Comparison of ENCODE assay signal across 8 cellular contexts in genomic region chr7:140696024-140696678, GRCh38. TPM values are rescaled to one million over a fixed set of nuclear protein-coding genes. Genes with fewer than 3 reads are reported as not detected.
DNase-seq lines count a peak whose midpoint lies in the region; ATAC-seq and TF ChIP-seq lines count a peak whose summit lies in the region.

No MANE protein-coding gene starts in this region.

- H3K9me3 ChIP-seq in ES-I3 (ENCODE audit: control insufficient read depth, insufficient read depth, low read length), result no peaks in the 10 kb centered on the region
- no peaks in the 10 kb centered on the region for H3K9me3 ChIP-seq in RWPE2 (ENCODE audit: severe bottlenecking)
- H3K9me3 ChIP-seq in adipocyte (ENCODE audit: control insufficient read depth, low read length), result no peaks in the 10 kb centered on the region
- no peaks in the 10 kb centered on the region for H3K9me3 ChIP-seq in heart right ventricle
- H3K9me3 ChIP-seq in upper lobe of left lung, result no peaks in the 10 kb centered on the region

- no peaks in the 10 kb centered on the region for H3K27me3 Mint-ChIP-seq in progenitor cell of endocrine pancreas

- H3K36me3 ChIP-seq in ES-I3 (ENCODE audit: insufficient read depth, low read length) (peaks cover 3% of the 10 kb centered on the region; the same call in 1 of the 2 replicates), RWPE2 (ENCODE audit: low read depth) (peaks cover 20% of the 10 kb centered on the region), adipocyte (ENCODE audit: control insufficient read depth, insufficient read depth, low read length, severe bottlenecking) (peaks cover 15% of the 10 kb centered on the region), heart right ventricle (peaks cover 0 to 27% (median 0%) of the 10 kb centered on the region in 9 donors), upper lobe of left lung (peaks cover 0 to 14% (median 4%) of the 10 kb centered on the region in 4 donors)

- TF ChIP-seq EP300 in upper lobe of left lung (IDR thresholded peaks at IDR 0.05), result no peak

- H3K27ac Mint-ChIP-seq in progenitor cell of endocrine pancreas, result peak overlapping the region; percentile 99

- H3K27ac ChIP-seq in RWPE2 (ENCODE audit: poor library complexity, severe bottlenecking) (peak overlapping the region; percentile 62), heart right ventricle (peak overlapping the region; percentile 81 to 99 (median 95)), upper lobe of left lung (peak overlapping the region; percentile 86 to 97 (median 88))

- intact Hi-C loops in heart right ventricle (cut with DNase I), result loop anchor here in 3 of 10 donors (5.0 to 10.0 kb wide), 3 partner anchors 226 to 319 kb away; partner anchors contain the start of genes BRAF (in 2 of the 3) and MRPS33 (in 1 of the 3)
- intact Hi-C loops in posterior vena cava (cut with DNase I), result no loop called here

- no peaks in the 10 kb centered on the region for H3K9me3 Mint-ChIP-seq in progenitor cell of endocrine pancreas (ENCODE audit: low read depth)

- H3K4me3 ChIP-seq in RWPE2 (ENCODE audit: severe bottlenecking) (peak overlapping the region; percentile 64), adipocyte (ENCODE audit: low read length) (peak overlapping the region; percentile 93), heart right ventricle (peak overlapping the region; percentile 48 to 96 (median 79)), upper lobe of left lung (peak overlapping the region; percentile 65 to 94 (median 82))

- peak overlapping the region; percentile 65 for H3K9ac ChIP-seq in ES-I3 (ENCODE audit: low read depth, low read length)
- H3K9ac ChIP-seq in adipocyte (ENCODE audit: low read length), result peak overlapping the region; percentile 92

- WGBS in heart right ventricle, 2 donors, result 21 to 22% methylated on average over 23 of the region's 23 CpGs
- WGBS in upper lobe of left lung, 2 donors, result 30 to 37% methylated on average over 19 to 23 of the region's 23 CpGs

- no peaks in the 10 kb centered on the region for H3K36me3 Mint-ChIP-seq in progenitor cell of endocrine pancreas (ENCODE audit: insufficient read depth)

- DNase-seq in RWPE2 (ENCODE audit: low spot score) (peak; percentile 89), adipocyte (ENCODE audit: low read depth) (peak; percentile 98), heart right ventricle (peak; percentile 96 to 97), progenitor cell of endocrine pancreas (ENCODE audit: low spot score, unreplicated experiment) (peak; percentile 90), upper lobe of left lung (peak in 1 of 2 donors; percentile 96), posterior vena cava (ENCODE audit: low spot score) (no peak)

- peaks cover 18% of the 10 kb centered on the region for H3K4me1 Mint-ChIP-seq in progenitor cell of endocrine pancreas (ENCODE audit: low read depth)

- H3K4me3 Mint-ChIP-seq in progenitor cell of endocrine pancreas (ENCODE audit: low read depth), result peak overlapping the region; percentile 99

- no peak for TF ChIP-seq POLR2A in upper lobe of left lung (IDR thresholded peaks at IDR 0.05)

- no peaks in the 10 kb centered on the region; the same call in 1 of the 2 replicates for H3K4me1 ChIP-seq in ES-I3 (ENCODE audit: insufficient read depth, low read length)
- peaks cover 8% of the 10 kb centered on the region for H3K4me1 ChIP-seq in RWPE2 (ENCODE audit: insufficient read depth, poor library complexity, severe bottlenecking)
- peaks cover 18% of the 10 kb centered on the region for H3K4me1 ChIP-seq in adipocyte (ENCODE audit: control insufficient read depth, insufficient read depth, low read length)
- peaks cover 5 to 31% (median 27%) of the 10 kb centered on the region in 9 donors for H3K4me1 ChIP-seq in heart right ventricle
- H3K4me1 ChIP-seq in upper lobe of left lung, result peaks cover 13 to 22% (median 17%) of the 10 kb centered on the region in 4 donors

- H3K27me3 ChIP-seq in RWPE2 (ENCODE audit: insufficient read depth, poor library complexity, severe bottlenecking) (no peaks in the 10 kb centered on the region), adipocyte (replicated peaks; ENCODE audit: control insufficient read depth, insufficient read depth, low read length) (no peaks in the 10 kb centered on the region), heart right ventricle (no peaks in the 10 kb centered on the region), upper lobe of left lung (no peaks in the 10 kb centered on the region)

- TF ChIP-seq CTCF in RWPE2 (IDR thresholded peaks at IDR 0.05; ENCODE audit: poor library complexity, severe bottlenecking), result no peak
- no peak for TF ChIP-seq CTCF in heart right ventricle (IDR thresholded peaks at IDR 0.05)
- no peak for TF ChIP-seq CTCF in progenitor cell of endocrine pancreas (IDR thresholded peaks at IDR 0.05; ENCODE audit: unreplicated experiment)
- TF ChIP-seq CTCF in upper lobe of left lung (IDR thresholded peaks at IDR 0.05), result no peak

- peak; percentile 86 for ATAC-seq in HG03108 (IDR thresholded peaks at IDR 0.05; ENCODE audit: unreplicated experiment)
- ATAC-seq in RWPE2 (ENCODE audit: low read depth), result no peak; the same call in 2 of the 3 replicates
- ATAC-seq in heart right ventricle, result peak in 5 of 8 donors; percentile 3 to 99 (median 98)
- no peak for ATAC-seq in upper lobe of left lung (ENCODE audit: low FRiP score in 2 of 2)

RNA-seq across cellular contexts. Expression of gene NDUFB2, which starts 0.4 kb away (rescaled TPM):
- total RNA-seq in heart right ventricle (100 to 1,000 TPM; 526 to 798 (median 653) TPM), progenitor cell of endocrine pancreas (172 and 174 TPM in 2 replicates), upper lobe of left lung (100 to 1,000 TPM in 5 of 6 donors, 10 to 100 TPM in 1; 51.3 to 204 (median 156) TPM), posterior vena cava (100 to 1,000 TPM; 179 to 198 TPM)
- polyA plus RNA-seq in heart right ventricle, result 100 to 1,000 TPM; 211 to 876 TPM

RNA-seq across cellular contexts. Expression of gene ADCK2, which starts 23.4 kb away (rescaled TPM):
- total RNA-seq in heart right ventricle, result 10 to 100 TPM in 2 of 10 donors, 1 to 10 TPM in 8; 6.8 to 11.4 (median 8.2) TPM
- polyA plus RNA-seq in heart right ventricle, result 10 to 100 TPM in 1 of 2 donors, 1 to 10 TPM in 1; 5.6 to 10.5 TPM
- 19.9 and 21.9 TPM in 2 replicates for total RNA-seq in progenitor cell of endocrine pancreas
- 10 to 100 TPM; 19.4 to 39.8 (median 30.0) TPM for total RNA-seq in upper lobe of left lung
- total RNA-seq in posterior vena cava, result 10 to 100 TPM; 12.3 to 16.1 TPM

RNA-seq across cellular contexts. Expression of gene DENND2A, which starts 55.5 kb away (rescaled TPM):
- total RNA-seq in heart right ventricle (10 to 100 TPM in 5 of 10 donors, 1 to 10 TPM in 5; 6.9 to 16.9 (median 10.4) TPM), progenitor cell of endocrine pancreas (32.0 and 39.8 TPM in 2 replicates), upper lobe of left lung (10 to 100 TPM in 4 of 6 donors, 1 to 10 TPM in 2; 4.1 to 27.8 (median 12.1) TPM), posterior vena cava (10 to 100 TPM; 13.7 to 26.4 TPM)
- 1 to 10 TPM; 3.8 to 9.2 TPM for polyA plus RNA-seq in heart right ventricle

Comparison
In these comparisons a context has a peak if more than half of its experiments do, and no peak if none do; other contexts are left out.
1. ATAC-seq: peak in HG03108 (single experiment) and heart right ventricle (5 of 8); none in RWPE2 (single experiment) and upper lobe of left lung (0 of 2).
2. Peak in every context shown above with its lines, with median percentiles within 50 percentile points of each other: H3K27ac ChIP-seq and H3K4me3 ChIP-seq.